In genomic region chr5:166551384-166551783, GRCh38 we compare ENCODE assay signal across 20 cellular contexts.
DNase-seq lines count a peak whose midpoint lies in the region; ATAC-seq and TF ChIP-seq lines count a peak whose summit lies in the region.
"Had no signal": no experiment of that assay in that cellular context is flagged by ENCODE, and none has a peak within 500 bp of the region (broad histone marks: within the 10 kb centered on the region; RNA-seq: fewer than 3 reads in every experiment).

No MANE protein-coding gene starts in this region.

- no peaks in the 10 kb centered on the region for H3K27me3 Mint-ChIP-seq in type B pancreatic cell
- no peaks in the 10 kb centered on the region for H3K27me3 Mint-ChIP-seq in progenitor cell of endocrine pancreas
- no peaks in the 10 kb centered on the region for H3K27me3 Mint-ChIP-seq in natural killer cell treated with Interleukin-12 subunit alpha and Interleukin-12 subunit beta and Interleukin-15 and Interleukin-18, amount 100 ng/mL, for 72 hours
- H3K27me3 Mint-ChIP-seq: CD4-positive, alpha-beta memory T cell had no signal

- 25% methylated on average over 2 of the region's 2 CpGs for WGBS in right lobe of liver (ENCODE audit: insufficient coverage, low coverage, low lambda C conversion rate, missing lambda C conversion rate)

- TF ChIP-seq POLR2A in right lobe of liver (IDR thresholded peaks at IDR 0.05) = no peak

- intact Hi-C loops in right lobe of liver (cut with DNase I) = no loop called here

- H3K4me3 Mint-ChIP-seq in type B pancreatic cell (no peak overlapping the region), progenitor cell of endocrine pancreas (ENCODE audit: low read depth) (no peak overlapping the region)
- H3K4me3 Mint-ChIP-seq in natural killer cell treated with Interleukin-12 subunit alpha and Interleukin-12 subunit beta and Interleukin-15 and Interleukin-18, amount 100 ng/mL, for 72 hours = no peak overlapping the region
- H3K4me3 Mint-ChIP-seq: CD4-positive, alpha-beta memory T cell had no signal

- H3K27ac ChIP-seq in right lobe of liver = no peak overlapping the region
- H3K27ac ChIP-seq: GM23248, SK-N-MC had no signal

- H3K27ac Mint-ChIP-seq in type B pancreatic cell (no peak overlapping the region), progenitor cell of endocrine pancreas (no peak overlapping the region)
- H3K27ac Mint-ChIP-seq in natural killer cell treated with Interleukin-12 subunit alpha and Interleukin-12 subunit beta and Interleukin-15 and Interleukin-18, amount 100 ng/mL, for 72 hours = no peak overlapping the region
- H3K27ac Mint-ChIP-seq: CD4-positive, alpha-beta memory T cell had no signal

- no peaks in the 10 kb centered on the region for H3K9me3 ChIP-seq in right lobe of liver

- H3K27me3 ChIP-seq in right lobe of liver = no peaks in the 10 kb centered on the region

- no peak for ATAC-seq in right lobe of liver
- ATAC-seq in natural killer cell treated with Interleukin-12 subunit alpha and Interleukin-12 subunit beta and Interleukin-15 and Interleukin-18, amount 100 ng/mL, for 72 hours = no peak
- ATAC-seq: HCT116, Panc1, Right ventricle myocardium inferior had no signal

- no peaks in the 10 kb centered on the region for H3K36me3 ChIP-seq in right lobe of liver

- TF ChIP-seq CTCF in type B pancreatic cell (conservative IDR thresholded peaks at IDR 0.05) = no peak
- no peak for TF ChIP-seq CTCF in progenitor cell of endocrine pancreas (IDR thresholded peaks at IDR 0.05; ENCODE audit: unreplicated experiment)
- TF ChIP-seq CTCF in right lobe of liver (IDR thresholded peaks at IDR 0.05) = no peak

- DNase-seq in NCI-H69 (lab: John Stamatoyannopoulos, UW) = peak; percentile 53
- peak; percentile 15 for DNase-seq in cerebellar cortex (ENCODE audit: low spot score)
- peak; percentile 1 for DNase-seq in iris pigment epithelial cell (ENCODE audit: low read depth)
- no peak for DNase-seq in type B pancreatic cell (ENCODE audit: extremely low spot score, unreplicated experiment)
- DNase-seq in progenitor cell of endocrine pancreas (ENCODE audit: low spot score, unreplicated experiment) = no peak
- no peak for DNase-seq in right lobe of liver
- DNase-seq in natural killer cell treated with Interleukin-12 subunit alpha and Interleukin-12 subunit beta and Interleukin-15 and Interleukin-18, amount 100 ng/mL, for 72 hours (ENCODE audit: low spot score) = no peak
- DNase-seq: CD4-positive, alpha-beta memory T cell; DMS79; GM23248; IMR-90; Kasumi-1; NCI-H1417 treated with DMSO at 0.1 percent for 48 hours; NCI-H1930; NCI-H2171 treated with DMSO at 0.1 percent for 48 hours; NCI-H510A had no signal

- H3K4me3 ChIP-seq in right lobe of liver = no peak overlapping the region
- H3K4me3 ChIP-seq: GM23248, SK-N-MC had no signal

- H3K36me3 Mint-ChIP-seq in type B pancreatic cell = no peaks in the 10 kb centered on the region
- no peaks in the 10 kb centered on the region for H3K36me3 Mint-ChIP-seq in progenitor cell of endocrine pancreas (ENCODE audit: insufficient read depth)
- peaks cover 4% of the 10 kb centered on the region for H3K36me3 Mint-ChIP-seq in natural killer cell treated with Interleukin-12 subunit alpha and Interleukin-12 subunit beta and Interleukin-15 and Interleukin-18, amount 100 ng/mL, for 72 hours
- H3K36me3 Mint-ChIP-seq: CD4-positive, alpha-beta memory T cell had no signal

- no peaks in the 10 kb centered on the region for H3K4me1 Mint-ChIP-seq in type B pancreatic cell (ENCODE audit: unreplicated experiment)
- H3K4me1 Mint-ChIP-seq in progenitor cell of endocrine pancreas (ENCODE audit: low read depth) = no peaks in the 10 kb centered on the region
- H3K4me1 Mint-ChIP-seq in natural killer cell treated with Interleukin-12 subunit alpha and Interleukin-12 subunit beta and Interleukin-15 and Interleukin-18, amount 100 ng/mL, for 72 hours (ENCODE audit: low read depth in 2 of 2) = no peaks in the 10 kb centered on the region
- H3K4me1 Mint-ChIP-seq: CD4-positive, alpha-beta memory T cell had no signal

- no peaks in the 10 kb centered on the region for H3K4me1 ChIP-seq in right lobe of liver

- H3K9me3 Mint-ChIP-seq in type B pancreatic cell (no peaks in the 10 kb centered on the region), progenitor cell of endocrine pancreas (ENCODE audit: low read depth) (no peaks in the 10 kb centered on the region)
- H3K9me3 Mint-ChIP-seq in natural killer cell treated with Interleukin-12 subunit alpha and Interleukin-12 subunit beta and Interleukin-15 and Interleukin-18, amount 100 ng/mL, for 72 hours = peaks cover 10% of the 10 kb centered on the region

Comparison
In these comparisons a context has a peak if more than half of its experiments do, and no peak if none do; other contexts are left out.
1. DNase-seq: peak in NCI-H69 (single experiment), cerebellar cortex (single experiment) and iris pigment epithelial cell (single experiment); none in type B pancreatic cell (single experiment), progenitor cell of endocrine pancreas (single experiment), right lobe of liver (0 of 3) and natural killer cell treated with Interleukin-12 subunit alpha and Interleukin-12 subunit beta and Interleukin-15 and Interleukin-18, amount 100 ng/mL, for 72 hours (single experiment).